12 cellular contexts compared by ENCODE assay signal in genomic region chr4:177064724-177065394, GRCh38.
"Had no signal": no experiment of that assay in that cellular context is flagged by ENCODE, and none has a peak within 500 bp of the region (broad histone marks: within the 10 kb centered on the region; RNA-seq: fewer than 3 reads in every experiment).

No MANE protein-coding gene starts in this region.

- H3K36me3 ChIP-seq: left ventricle myocardium inferior had no signal

- H3K4me1 ChIP-seq: left ventricle myocardium inferior had no signal

- DNase-seq: activated effector memory CD4-positive, alpha-beta T cell treated with Interleukin-2 at 50 U/mL for 16 hours; activated T-cell treated with anti-CD3 and anti-CD28 coated beads, Interleukin-2, amount 50 U/mL, for 24 hours; effector memory CD4-positive, alpha-beta T cell; kidney; left ventricle myocardium inferior; nephron progenitor cell; stimulated activated CD4-positive, alpha-beta T cell treated with anti-CD3 and anti-CD28 coated beads, Interleukin-12 subunit alpha, Interleukin-12 subunit beta, amount 100 ng/mL, for 4 hours; stimulated activated naive CD4-positive, alpha-beta T cell; trophoblast cell had no signal

- H3K4me3 ChIP-seq: left ventricle myocardium inferior had no signal

- ATAC-seq: activated CD4-positive, CD25-positive, alpha-beta regulatory T cell treated with anti-CD3 and anti-CD28 coated beads, Interleukin-2, amount 50 U/mL, for 24 hours; sciatic nerve had no signal

- H3K27ac ChIP-seq: epithelial cell of prostate, left ventricle myocardium inferior had no signal
